ENCODE assay signal across 15 cellular contexts in the genomic region with DNA sequence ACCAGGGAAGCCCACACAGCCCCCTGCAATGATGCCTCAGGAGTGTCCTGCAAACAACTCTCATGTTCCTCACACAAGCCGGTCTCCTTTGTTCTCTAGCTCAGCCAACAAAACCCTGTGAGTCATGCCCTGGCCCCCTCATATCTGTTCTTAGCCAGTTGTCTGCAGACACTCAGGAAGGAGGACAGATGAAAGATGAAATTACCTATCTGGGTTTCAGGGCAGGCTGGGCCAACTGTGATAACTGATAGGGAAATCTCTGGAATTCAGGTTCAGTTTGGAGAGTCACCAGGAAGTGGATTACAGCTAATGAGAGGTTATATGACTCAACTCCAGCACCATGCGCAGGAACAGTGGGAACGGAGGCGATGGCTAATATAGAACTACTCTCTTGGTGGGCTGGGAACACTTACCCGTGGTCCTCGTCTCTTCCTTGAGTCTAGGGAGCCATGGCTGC.
A peak's percentile ranks its signal among the peaks of the same experiment; 100 is the strongest.
DNase-seq lines count a peak whose midpoint lies in the region; ATAC-seq, FAIRE-seq and TF ChIP-seq lines count a peak whose summit lies in the region.
"Had no signal": no experiment of that assay in that cellular context is flagged by ENCODE, and none has a peak within 500 bp of the region (broad histone marks: within the 10 kb centered on the region; RNA-seq: fewer than 3 reads in every experiment).

No MANE protein-coding gene starts in this region.

- CTCF ChIA-PET in endothelial cell of umbilical vein (lab: Charles Lee) = interaction anchor here (0.9 to 2.0 kb wide), 3 partner anchors 9 to 131 kb away, joined by 3 to 5 read pairs (median 3); no protein-coding TSS in a partner anchor

- dilution Hi-C loops in endothelial cell of umbilical vein (cut with MboI; ENCODE audit: extremely low pct_ligation_motif_present, low sequenced_read_pairs) = no loop called here

- H4K20me1 ChIP-seq in GM23248 (ENCODE audit: insufficient read depth) = no peaks in the 10 kb centered on the region
- H4K20me1 ChIP-seq in endothelial cell of umbilical vein (replicated peaks; ENCODE audit: control insufficient read depth, extremely low read depth, insufficient read depth, low read length) = no peaks in the 10 kb centered on the region

- H3K36me3 ChIP-seq in GM23248 (ENCODE audit: low read depth) (no peaks in the 10 kb centered on the region), endothelial cell of umbilical vein (ENCODE audit: control insufficient read depth in 2 of 2, extremely low read depth in 1 of 2, insufficient read depth in 2 of 2, low read length in 2 of 2) (no peaks in the 10 kb centered on the region)

- H3K9me3 ChIP-seq in GM23248 (ENCODE audit: low read depth) = no peaks in the 10 kb centered on the region
- no peaks in the 10 kb centered on the region for H3K9me3 ChIP-seq in endothelial cell of umbilical vein (replicated peaks; ENCODE audit: control insufficient read depth, insufficient read depth, low read length)

- BruUV-seq in endothelial cell of umbilical vein (replicated peaks; lab: Mats Ljungman, UMichigan) = no TSS peak

- H3K9me1 ChIP-seq in endothelial cell of umbilical vein (replicated peaks; ENCODE audit: control insufficient read depth, extremely low read depth, insufficient read depth, low read length) = no peaks in the 10 kb centered on the region

- ATAC-seq in HG02588 (IDR thresholded peaks at IDR 0.05; ENCODE audit: unreplicated experiment) = no peak
- ATAC-seq in HG02852 (IDR thresholded peaks at IDR 0.05; ENCODE audit: unreplicated experiment) = no peak
- ATAC-seq: activated naive CD8-positive, alpha-beta T cell treated with anti-CD3 and anti-CD28 coated beads, Interleukin-2, amount 50 U/mL, for 24 hours had no signal

- H2AFZ ChIP-seq in GM23248 (no peak overlapping the region), endothelial cell of umbilical vein (ENCODE audit: low read depth, low read length) (peak overlapping the region; percentile 20)

- FAIRE-seq in endothelial cell of umbilical vein (lab: Jason Lieb, UNC) = no peak

- TF ChIP-seq CTCF in endothelial cell of umbilical vein (IDR thresholded peaks at IDR 0.05; ENCODE audit: extremely low read depth in 1 of 2, insufficient read depth in 1 of 2, low read depth in 1 of 2, low read length in 2 of 2) = no peak

- POLR2A ChIA-PET in endothelial cell of umbilical vein (lab: Charles Lee) = no interaction called here

- intact Hi-C loops in endothelial cell of umbilical vein (cut with micrococcal nuclease) = no loop called here

- in situ Hi-C loops in GM23248 (cut with MboI) = no loop called here

- no peaks in the 10 kb centered on the region for H3K27me3 ChIP-seq in GM23248 (replicated peaks; ENCODE audit: insufficient read depth)
- H3K27me3 ChIP-seq in endothelial cell of umbilical vein (ENCODE audit: control insufficient read depth in 2 of 2, insufficient read depth in 2 of 2, low read length in 2 of 2) = no peaks in the 10 kb centered on the region
- H3K27me3 ChIP-seq: dorsolateral prefrontal cortex had no signal

- H3F3A ChIP-seq in GM23248 (ENCODE audit: insufficient read depth) = no peaks in the 10 kb centered on the region

- H3K27ac ChIP-seq in GM23248 = no peak overlapping the region
- H3K27ac ChIP-seq in endothelial cell of umbilical vein (ENCODE audit: insufficient read depth, low read depth, low read length) = no peak overlapping the region
- H3K27ac ChIP-seq: dorsolateral prefrontal cortex had no signal

- H3K4me3 ChIP-seq in GM23248 = no peak overlapping the region
- no peak overlapping the region for H3K4me3 ChIP-seq in endothelial cell of umbilical vein (replicated peaks in 1 of 3; ENCODE audit: insufficient read depth in 1 of 3, low read depth in 1 of 3, low read length in 3 of 3)
- H3K4me3 ChIP-seq: dorsolateral prefrontal cortex had no signal

- H3K4me2 ChIP-seq in GM23248 (ENCODE audit: unreplicated experiment) (no peak overlapping the region), endothelial cell of umbilical vein (ENCODE audit: insufficient read depth, low read length) (no peak overlapping the region)

- no peak for TF ChIP-seq POLR2A in endothelial cell of umbilical vein (IDR thresholded peaks at IDR 0.05; ENCODE audit: low read depth, low read length)

- H3K9ac ChIP-seq in GM23248 = no peak overlapping the region
- H3K9ac ChIP-seq in endothelial cell of umbilical vein (replicated peaks; ENCODE audit: extremely low read depth, insufficient read depth, low read length) = no peak overlapping the region

- peak; percentile 8 for DNase-seq in GM23248
- DNase-seq in SW480 (ENCODE audit: low spot score) = peak; percentile 30
- peak; percentile 59 for DNase-seq in endothelial cell of umbilical vein (ENCODE audit: low read depth, low spot score)
- peak; percentile 48 for DNase-seq in non-pigmented ciliary epithelial cell (ENCODE audit: low read depth)
- DNase-seq in NCI-H2196 (lab: John Stamatoyannopoulos, UW; ENCODE audit: unreplicated experiment) = no peak
- DNase-seq in SHP77 (lab: John Stamatoyannopoulos, UW) = no peak
- DNase-seq: activated naive CD8-positive, alpha-beta T cell treated with anti-CD3 and anti-CD28 coated beads, Interleukin-2, amount 50 U/mL, for 24 hours; activated T-cell treated with anti-CD3 and anti-CD28 coated beads, Interleukin-2, amount 50 U/mL, for 24 hours; AML-193; DMS79 treated with DMSO at 0.1 percent for 48 hours; dorsolateral prefrontal cortex; NCI-H2227 treated with DMSO at 0.1 percent for 48 hours; posterior cingulate gyrus had no signal

- no peaks in the 10 kb centered on the region for H3K4me1 ChIP-seq in GM23248 (ENCODE audit: insufficient read depth)
- H3K4me1 ChIP-seq in endothelial cell of umbilical vein (ENCODE audit: control insufficient read depth, extremely low read depth, insufficient read depth, low read length) = peaks cover 11% of the 10 kb centered on the region

- H3K9me2 ChIP-seq in GM23248 (ENCODE audit: insufficient read depth) = no peaks in the 10 kb centered on the region

- 77 to 79% methylated on average over 6 of the region's 6 CpGs for WGBS in GM23248 (ENCODE audit: low coverage in 1 of 2, low lambda C conversion rate in 2 of 2, missing lambda C conversion rate in 2 of 2), 2 experiments

- H3K79me2 ChIP-seq in GM23248 (ENCODE audit: insufficient read depth) = no peaks in the 10 kb centered on the region
- H3K79me2 ChIP-seq in endothelial cell of umbilical vein (ENCODE audit: control insufficient read depth, insufficient read depth, low read length) = no peaks in the 10 kb centered on the region

TF ChIP-seq in endothelial cell of umbilical vein, 7 proteins besides CTCF, POLR2A, EP300 and RAD21:
- peak; percentile 72 for TF ChIP-seq FOS (IDR thresholded peaks at IDR 0.05; ENCODE audit: borderline replicate concordance, insufficient read depth, low read length)
- peak; percentile 37 for TF ChIP-seq POLR2AphosphoS5 (IDR thresholded peaks at IDR 0.05; ENCODE audit: insufficient read depth, low read depth, low read length)
- no peak for TF ChIP-seq MYC (IDR thresholded peaks at IDR 0.05; ENCODE audit: low read depth, low read length)
- TF ChIP-seq, protein P1, sequence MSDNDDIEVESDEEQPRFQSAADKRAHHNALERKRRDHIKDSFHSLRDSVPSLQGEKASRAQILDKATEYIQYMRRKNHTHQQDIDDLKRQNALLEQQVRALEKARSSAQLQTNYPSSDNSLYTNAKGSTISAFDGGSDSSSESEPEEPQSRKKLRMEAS (IDR thresholded peaks at IDR 0.05; ENCODE audit: insufficient read depth, insufficient read length) = no peak
- TF ChIP-seq EZH2 (IDR thresholded peaks at IDR 0.05; ENCODE audit: borderline replicate concordance, low read depth, low read length, severe bottlenecking) = no peak
- TF ChIP-seq GATA2 (IDR thresholded peaks at IDR 0.05; ENCODE audit: insufficient read depth, insufficient read length, low read depth, low read length) = peak; percentile 88
- peak; percentile 22 for TF ChIP-seq JUN (IDR thresholded peaks at IDR 0.05; ENCODE audit: borderline replicate concordance, insufficient read depth, insufficient read length, low read depth)

Comparison
In these comparisons a context has a peak if more than half of its experiments do, and no peak if none do; other contexts are left out.
1. DNase-seq: peak in GM23248 (single experiment), SW480 (single experiment), endothelial cell of umbilical vein (single experiment) and non-pigmented ciliary epithelial cell (single experiment); none in NCI-H2196 (single experiment) and SHP77 (0 of 2).